ENCODE assay signal across 1 cellular context in the genomic region with DNA sequence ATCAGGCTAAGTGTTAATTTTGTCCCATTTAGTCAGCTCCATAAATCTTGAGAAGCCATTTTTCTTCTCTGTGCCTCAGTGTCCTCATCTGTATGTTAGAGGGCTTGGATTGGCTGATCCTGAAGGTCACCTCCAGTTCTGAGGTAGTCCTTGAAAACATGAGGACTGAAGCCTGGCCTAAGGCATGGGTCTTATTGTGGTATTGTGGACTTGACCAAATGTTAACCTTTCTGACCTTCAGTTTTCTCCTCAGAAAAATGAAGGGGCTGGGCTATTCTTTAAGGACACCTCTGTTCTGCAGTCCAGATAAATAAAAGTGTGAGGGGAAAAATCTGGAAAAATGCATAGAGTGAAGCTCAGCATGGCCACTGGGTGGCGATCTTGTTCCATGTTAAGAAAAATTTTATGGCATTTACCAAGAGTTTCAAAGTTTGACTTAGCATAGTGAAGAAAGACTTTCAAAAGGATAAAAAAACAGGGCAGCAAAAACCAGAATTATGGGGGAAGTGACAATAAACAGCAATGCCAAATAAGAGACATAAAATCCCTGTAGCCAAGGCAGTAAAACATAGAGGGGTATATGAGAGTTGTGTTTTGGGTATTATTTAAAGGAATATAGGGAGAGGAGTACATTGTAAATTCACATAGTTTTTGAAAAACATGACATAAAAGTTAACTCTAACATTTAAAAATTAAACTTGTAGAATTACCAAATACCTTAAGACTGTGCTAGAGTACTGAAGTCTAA.
TF ChIP-seq lines count a peak whose summit lies in the region.

No MANE protein-coding gene starts in this region.

TF ChIP-seq in IMR-90, 13 proteins besides CTCF, POLR2A, EP300 and RAD21:
- TF ChIP-seq MAFK (IDR thresholded peaks at IDR 0.05; ENCODE audit: low read depth, low read length) (0 out of 2 replicates have a peak, but pooled peaks have one; percentile 1), SMC3 (IDR thresholded peaks at IDR 0.05; ENCODE audit: low read depth, low read length) (peak; percentile 92), CHD1 (IDR thresholded peaks at IDR 0.05; ENCODE audit: low read depth, low read length) (no peak), MAZ (IDR thresholded peaks at IDR 0.05; ENCODE audit: borderline replicate concordance, low read depth, low read length) (no peak)
